8 cellular contexts compared by ENCODE assay signal in the genomic region with DNA sequence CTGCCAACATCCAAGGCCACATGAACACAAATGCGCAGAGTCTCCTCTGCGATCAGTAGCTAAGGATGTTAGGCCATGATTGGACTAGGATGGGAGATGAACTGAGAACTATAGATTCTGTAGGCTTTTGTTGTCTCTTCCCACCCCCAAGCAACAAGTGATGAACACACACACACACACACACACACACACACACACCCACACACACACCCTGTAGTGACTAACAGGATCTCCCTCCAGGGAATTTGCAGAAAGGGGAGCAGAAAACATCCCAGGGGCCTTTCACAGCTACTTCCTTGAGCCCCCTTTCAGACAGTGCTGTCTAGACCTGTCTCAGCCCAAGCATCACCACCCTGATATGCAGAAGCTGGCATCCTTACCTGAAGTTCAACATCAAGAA. TPM values are rescaled to one million over a fixed set of nuclear protein-coding genes. Genes with fewer than 3 reads are reported as not detected.
"Had no signal": no experiment of that assay in that cellular context is flagged by ENCODE, and none has a peak within 500 bp of the region (broad histone marks: within the 10 kb centered on the region; RNA-seq: fewer than 3 reads in every experiment).

No MANE protein-coding gene starts in this region.

RNA-seq across cellular contexts. Expression of a gene that starts 50.7 kb away (rescaled TPM):
- total RNA-seq: activated B cell treated with CpG ODN at 0.5 μM for 24 hours; activated CD4-positive, alpha-beta memory T cell treated with anti-CD3 and anti-CD28 coated beads, Interleukin-2, amount 10 ng/mL, durations not matched to agents 7 days and 5 days; activated naive CD8-positive, alpha-beta T cell treated with anti-CD3 and anti-CD28 coated beads, Interleukin-2, amount 10 ng/mL, durations not matched to agents 7 days and 5 days; activated T-cell treated with anti-CD3 and anti-CD28 coated beads, Interleukin-2, amount 50 U/mL, for 72 hours; activated T-helper 17 cell treated with anti-CD3 and anti-CD28 coated beads, Interleukin-2, amount 50 U/mL, for 72 hours; ascending aorta; MCF 10A; OCI-LY7 had no signal
